8 cellular contexts compared by ENCODE assay signal in genomic region chr4:55398966-55399365, GRCh38. TPM values are rescaled to one million over a fixed set of nuclear protein-coding genes. Genes with fewer than 3 reads are reported as not detected.
A peak's percentile ranks its signal among the peaks of the same experiment; 100 is the strongest.
DNase-seq lines count a peak whose midpoint lies in the region; ATAC-seq and TF ChIP-seq lines count a peak whose summit lies in the region.

No MANE protein-coding gene starts in this region.

- ATAC-seq in naive thymus-derived CD8-positive, alpha-beta T cell: no peak
- no peak for ATAC-seq in GM21786 (IDR thresholded peaks at IDR 0.05; ENCODE audit: unreplicated experiment)
- ATAC-seq in GM18498 (IDR thresholded peaks at IDR 0.05; ENCODE audit: unreplicated experiment): no peak

- H3K36me3 Mint-ChIP-seq in IgD-negative memory B cell: peaks cover 4% of the 10 kb centered on the region
- peaks cover 0 to 34% (median 0%) of the 10 kb centered on the region in 3 donors for H3K36me3 Mint-ChIP-seq in naive thymus-derived CD8-positive, alpha-beta T cell

- peak overlapping the region; percentile 80 for H3K4me3 ChIP-seq in BE2C (ENCODE audit: low read depth, low read length)
- peak overlapping the region; percentile 85 for H3K4me3 ChIP-seq in brain microvascular endothelial cell (ENCODE audit: low read depth, low read length)

- in situ Hi-C loops in brain microvascular endothelial cell (cut with HindIII; ENCODE audit: low pct_ligation_motif_present, low sequenced_read_pairs): no loop called here

- H3K4me3 Mint-ChIP-seq in IgD-negative memory B cell: peak overlapping the region in 3 of 4 donors; percentile 55 to 97 (median 82)
- H3K4me3 Mint-ChIP-seq in naive thymus-derived CD8-positive, alpha-beta T cell: peak overlapping the region in 9 of 10 donors; percentile 46 to 93 (median 69)

- peaks cover 4% of the 10 kb centered on the region; the same call in 1 of the 2 replicates for H3K4me1 ChIP-seq in BE2C

- no peak for TF ChIP-seq CTCF in BE2C (IDR thresholded peaks at IDR 0.05; ENCODE audit: low read depth, low read length)
- TF ChIP-seq CTCF in brain microvascular endothelial cell (IDR thresholded peaks at IDR 0.05; ENCODE audit: low read depth, low read length, missing control alignments): no peak

- H3K27ac ChIP-seq in brain microvascular endothelial cell: peak overlapping the region; percentile 98

- DNase-seq in BE2C (no peak), brain microvascular endothelial cell (no peak), amniotic stem cell (lab: John Stamatoyannopoulos, UW) (no peak), NCI-H1436 treated with DMSO at 0.1 percent for 48 hours (lab: John Stamatoyannopoulos, UW) (no peak)
- no peak for DNase-seq in naive thymus-derived CD8-positive, alpha-beta T cell

- peaks cover 38 to 49% (median 39%) of the 10 kb centered on the region in 3 donors for H3K4me1 Mint-ChIP-seq in IgD-negative memory B cell
- H3K4me1 Mint-ChIP-seq in naive thymus-derived CD8-positive, alpha-beta T cell: peaks cover 22 to 57% (median 54%) of the 10 kb centered on the region in 4 donors

- H3K36me3 ChIP-seq in BE2C (peaks cover 30% of the 10 kb centered on the region), brain microvascular endothelial cell (replicated peaks) (peaks cover 26% of the 10 kb centered on the region)

- no peaks in the 10 kb centered on the region for H3K9me3 Mint-ChIP-seq in IgD-negative memory B cell
- H3K9me3 Mint-ChIP-seq in naive thymus-derived CD8-positive, alpha-beta T cell: no peaks in the 10 kb centered on the region

- no peaks in the 10 kb centered on the region for H3K27me3 ChIP-seq in BE2C
- no peaks in the 10 kb centered on the region for H3K27me3 ChIP-seq in brain microvascular endothelial cell (replicated peaks)

- peak overlapping the region; percentile 47 to 72 (median 63) for H3K27ac Mint-ChIP-seq in IgD-negative memory B cell
- peak overlapping the region in 4 of 10 donors; percentile 2 to 39 (median 8) for H3K27ac Mint-ChIP-seq in naive thymus-derived CD8-positive, alpha-beta T cell

- peaks cover 1% of the 10 kb centered on the region for H3K27me3 Mint-ChIP-seq in IgD-negative memory B cell
- H3K27me3 Mint-ChIP-seq in naive thymus-derived CD8-positive, alpha-beta T cell: no peaks in the 10 kb centered on the region

- POLR2A ChIA-PET in naive thymus-derived CD8-positive, alpha-beta T cell (lab: Charles Lee): interaction anchor here (1.0 kb wide), 1 partner anchor 147 kb away, joined by 3 read pairs; no protein-coding TSS in a partner anchor

- H3K9me3 ChIP-seq in BE2C: no peaks in the 10 kb centered on the region

RNA-seq across cellular contexts. Expression of gene TMEM165, which starts 3.2 kb away (rescaled TPM):
- polyA plus RNA-seq in BE2C (2012; ENCODE audit: insufficient read depth, insufficient read length, low read depth): 45.3 TPM
- 56.1 TPM for polyA plus RNA-seq in IgD-negative memory B cell
- total RNA-seq in naive thymus-derived CD8-positive, alpha-beta T cell: 10 to 100 TPM; 62.5 to 63.3 TPM
- 10 to 100 TPM; 16.0 to 32.7 (median 25.9) TPM for polyA plus RNA-seq in naive thymus-derived CD8-positive, alpha-beta T cell

RNA-seq across cellular contexts. Expression of gene SRD5A3, which starts 52.9 kb away (rescaled TPM):
- polyA plus RNA-seq in BE2C (2012; ENCODE audit: insufficient read depth, insufficient read length, low read depth): 4.4 TPM
- polyA plus RNA-seq in IgD-negative memory B cell: 19.7 TPM
- total RNA-seq in naive thymus-derived CD8-positive, alpha-beta T cell: 1 to 10 TPM; 3.2 to 5.7 TPM
- 10 to 100 TPM in 2 of 3 donors, 1 to 10 TPM in 1; 7.5 to 14.8 (median 12.8) TPM for polyA plus RNA-seq in naive thymus-derived CD8-positive, alpha-beta T cell
